2 cellular contexts compared by ENCODE assay signal in genomic region chr19:19633711-19634515, GRCh38.
A peak's percentile ranks its signal among the peaks of the same experiment; 100 is the strongest.
TF ChIP-seq lines count a peak whose summit lies in the region.

No MANE protein-coding gene starts in this region.

TF ChIP-seq in HepG2, 621 proteins besides CTCF, POLR2A, EP300 and RAD21:
- TF ChIP-seq ZBTB33 (CRISPR knock-in tag; IDR thresholded peaks at IDR 0.05): no peak
- TF ChIP-seq PBX2 (CRISPR knock-in tag; IDR thresholded peaks at IDR 0.05): no peak
- TF ChIP-seq NR2C2 (CRISPR knock-in tag; IDR thresholded peaks at IDR 0.05; ENCODE audit: borderline replicate concordance): peak; percentile 41; the same call in 1 of the 2 replicates
- no peak for TF ChIP-seq HDAC1 (CRISPR knock-in tag; IDR thresholded peaks at IDR 0.05)
- peak; percentile 55; the same call in 1 of the 2 replicates for TF ChIP-seq NR2F6 (IDR thresholded peaks at IDR 0.05)
- TF ChIP-seq NR2F6 (CRISPR knock-in tag; IDR thresholded peaks at IDR 0.05): no peak

TF ChIP-seq in liver, 16 proteins besides CTCF, POLR2A, EP300 and RAD21:
- TF ChIP-seq HNF4G (IDR thresholded peaks at IDR 0.05) (no peak), NR2F2 (IDR thresholded peaks at IDR 0.05) (peak; percentile 86)
